Comparison of ENCODE assay signal across 28 cellular contexts in genomic region chr1:225757927-225758460, GRCh38.
"Had no signal": no experiment of that assay in that cellular context is flagged by ENCODE, and none has a peak within 500 bp of the region (broad histone marks: within the 10 kb centered on the region; RNA-seq: fewer than 3 reads in every experiment).

No MANE protein-coding gene starts in this region.

- H3K4me3 ChIP-seq: body of pancreas, colonic mucosa, gastroesophageal sphincter, lower lobe of right lung, pancreas, right lobe of liver, smooth muscle cell, transverse colon, vagina had no signal

- H3K27me3 Mint-ChIP-seq: activated CD8-positive, alpha-beta T cell treated with anti-CD3 and anti-CD28 coated beads for 36 hours; activated naive CD8-positive, alpha-beta T cell treated with anti-CD3 and anti-CD28 coated beads, Interleukin-2, amount 50 U/mL, for 24 hours had no signal

- H3K9me3 ChIP-seq: body of pancreas, colonic mucosa, gastroesophageal sphincter, lower lobe of right lung, pancreas, right lobe of liver, transverse colon, vagina had no signal

- ATAC-seq: activated CD8-positive, alpha-beta memory T cell treated with anti-CD3 and anti-CD28 coated beads, Interleukin-2, amount 10 ng/mL, durations not matched to agents 7 days and 5 days; activated CD8-positive, alpha-beta T cell treated with anti-CD3 and anti-CD28 coated beads for 36 hours; activated naive CD8-positive, alpha-beta T cell treated with anti-CD3 and anti-CD28 coated beads, Interleukin-2, amount 50 U/mL, for 24 hours; body of pancreas; gastroesophageal sphincter; lower lobe of right lung; natural killer cell treated with Interleukin-12 subunit alpha and Interleukin-12 subunit beta and Interleukin-15 and Interleukin-18, amount 100 ng/mL, for 72 hours; pancreas; right lobe of liver had no signal

- H3K36me3 Mint-ChIP-seq: activated CD8-positive, alpha-beta memory T cell treated with anti-CD3 and anti-CD28 coated beads, Interleukin-2, amount 10 ng/mL, durations not matched to agents 7 days and 5 days; natural killer cell treated with Interleukin-12 subunit alpha and Interleukin-12 subunit beta and Interleukin-15 and Interleukin-18, amount 100 ng/mL, for 72 hours had no signal

- H3K4me1 ChIP-seq: colonic mucosa had no signal

- H3K4me3 Mint-ChIP-seq: activated CD4-positive, alpha-beta T cell treated with anti-CD3 and anti-CD28 coated beads, Interleukin-2, amount 10 ng/mL, durations not matched to agents 7 days and 5 days; activated CD8-positive, alpha-beta memory T cell treated with anti-CD3 and anti-CD28 coated beads, Interleukin-2, amount 10 ng/mL, durations not matched to agents 7 days and 5 days; activated CD8-positive, alpha-beta T cell treated with anti-CD3 and anti-CD28 coated beads for 36 hours; activated naive CD8-positive, alpha-beta T cell treated with anti-CD3 and anti-CD28 coated beads, Interleukin-2, amount 50 U/mL, for 24 hours; activated T-helper 1 cell treated with anti-CD3 and anti-CD28 coated beads, Interleukin-12 subunit alpha, Interleukin-12 subunit beta, Interleukin-2, Interleukin-4 antibody, amounts not matched to agents 30 ng/mL and 10 ng/mL and 1 ng/mL, durations not matched to agents 14 hours and 24 hours and 36 hours; natural killer cell treated with Interleukin-12 subunit alpha and Interleukin-12 subunit beta and Interleukin-15 and Interleukin-18, amount 100 ng/mL, for 72 hours had no signal

- DNase-seq: activated CD4-positive, alpha-beta T cell treated with anti-CD3 and anti-CD28 coated beads, Interleukin-2, amount 10 ng/mL, durations not matched to agents 7 days and 5 days; activated CD4-positive, CD25-positive, alpha-beta regulatory T cell treated with anti-CD3 and anti-CD28 coated beads, Interleukin-2, amount 50 U/mL, for 72 hours; activated CD8-positive, alpha-beta memory T cell treated with anti-CD3 and anti-CD28 coated beads, Interleukin-2, amount 10 ng/mL, durations not matched to agents 7 days and 5 days; activated CD8-positive, alpha-beta T cell treated with anti-CD3 and anti-CD28 coated beads for 36 hours; activated gamma-delta T cell; activated naive CD4-positive, alpha-beta T cell treated with anti-CD3 and anti-CD28 coated beads, Interleukin-2, amount 50 U/mL, for 16 hours; activated naive CD8-positive, alpha-beta T cell treated with anti-CD3 and anti-CD28 coated beads, Interleukin-2, amount 50 U/mL, for 24 hours; activated T-cell treated with anti-CD3 and anti-CD28 coated beads for 4 hours; body of pancreas; caudate nucleus; colonic mucosa; islet precursor cell; lower lobe of right lung; pancreas; right lobe of liver; stimulated activated CD4-positive, alpha-beta T cell treated with anti-CD3 and anti-CD28 coated beads, Interleukin-2, amount 100 ng/mL, for 48 hours; stimulated activated CD8-positive, alpha-beta memory T cell treated with anti-CD3 and anti-CD28 coated beads, Interleukin-4, amount 100 ng/mL, for 48 hours; stimulated activated naive CD4-positive, alpha-beta T cell; substantia nigra; T-helper 1 cell; transverse colon; WERI-Rb-1 had no signal

- H3K4me2 ChIP-seq: smooth muscle cell had no signal

- H3K4me1 Mint-ChIP-seq: activated CD8-positive, alpha-beta memory T cell treated with anti-CD3 and anti-CD28 coated beads, Interleukin-2, amount 10 ng/mL, durations not matched to agents 7 days and 5 days had no signal

- H3K9me3 Mint-ChIP-seq: activated CD4-positive, alpha-beta T cell treated with anti-CD3 and anti-CD28 coated beads, Interleukin-2, amount 10 ng/mL, durations not matched to agents 7 days and 5 days; activated CD8-positive, alpha-beta T cell treated with anti-CD3 and anti-CD28 coated beads for 36 hours; activated naive CD8-positive, alpha-beta T cell treated with anti-CD3 and anti-CD28 coated beads, Interleukin-2, amount 50 U/mL, for 24 hours; activated T-helper 1 cell treated with anti-CD3 and anti-CD28 coated beads, Interleukin-12 subunit alpha, Interleukin-12 subunit beta, Interleukin-2, Interleukin-4 antibody, amounts not matched to agents 30 ng/mL and 10 ng/mL and 1 ng/mL, durations not matched to agents 14 hours and 24 hours and 36 hours; natural killer cell treated with Interleukin-12 subunit alpha and Interleukin-12 subunit beta and Interleukin-15 and Interleukin-18, amount 100 ng/mL, for 72 hours had no signal

- H3K27ac ChIP-seq: body of pancreas, colonic mucosa, epithelial cell of prostate, gastroesophageal sphincter, lower lobe of right lung, pancreas, right lobe of liver, transverse colon, vagina, WERI-Rb-1 had no signal

- H3K27ac Mint-ChIP-seq: activated CD4-positive, alpha-beta T cell treated with anti-CD3 and anti-CD28 coated beads, Interleukin-2, amount 10 ng/mL, durations not matched to agents 7 days and 5 days; activated CD8-positive, alpha-beta memory T cell treated with anti-CD3 and anti-CD28 coated beads, Interleukin-2, amount 10 ng/mL, durations not matched to agents 7 days and 5 days; activated CD8-positive, alpha-beta T cell treated with anti-CD3 and anti-CD28 coated beads for 36 hours; activated naive CD8-positive, alpha-beta T cell treated with anti-CD3 and anti-CD28 coated beads, Interleukin-2, amount 50 U/mL, for 24 hours; activated T-helper 1 cell treated with anti-CD3 and anti-CD28 coated beads, Interleukin-12 subunit alpha, Interleukin-12 subunit beta, Interleukin-2, Interleukin-4 antibody, amounts not matched to agents 30 ng/mL and 10 ng/mL and 1 ng/mL, durations not matched to agents 14 hours and 24 hours and 36 hours; natural killer cell treated with Interleukin-12 subunit alpha and Interleukin-12 subunit beta and Interleukin-15 and Interleukin-18, amount 100 ng/mL, for 72 hours had no signal

- H3K27me3 ChIP-seq: body of pancreas, colonic mucosa, gastroesophageal sphincter, pancreas, right lobe of liver, transverse colon, vagina had no signal

- H3K36me3 ChIP-seq: colonic mucosa, gastroesophageal sphincter, lower lobe of right lung, pancreas, right lobe of liver, transverse colon, vagina, WERI-Rb-1 had no signal
